Comparison of ENCODE assay signal across 21 cellular contexts in the genomic region with DNA sequence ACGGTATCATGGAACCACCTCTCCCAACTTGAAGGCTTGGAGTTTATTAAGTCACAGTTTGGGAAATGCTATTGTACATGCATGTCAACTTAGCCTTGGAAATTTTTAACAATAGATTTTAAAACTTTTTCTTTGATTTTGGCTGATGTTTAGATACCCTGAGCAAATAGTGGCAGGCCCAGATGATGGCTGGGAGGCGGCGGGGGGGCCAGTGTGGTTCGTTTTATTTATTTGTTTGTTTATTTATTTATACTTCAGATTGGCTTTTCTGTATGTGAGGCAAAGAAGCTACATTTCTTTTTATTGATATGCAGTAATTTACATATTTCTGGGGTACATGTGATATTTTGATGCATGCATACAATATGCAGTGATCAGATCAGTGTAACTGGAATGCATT.
DNase-seq lines count a peak whose midpoint lies in the region; ATAC-seq and TF ChIP-seq lines count a peak whose summit lies in the region.
"Had no signal": no experiment of that assay in that cellular context is flagged by ENCODE, and none has a peak within 500 bp of the region (broad histone marks: within the 10 kb centered on the region; RNA-seq: fewer than 3 reads in every experiment).

No MANE protein-coding gene starts in this region.

- no peaks in the 10 kb centered on the region for H3K9me2 ChIP-seq in PC-3 (replicated peaks; ENCODE audit: low read length)

- H3K79me2 ChIP-seq in OCI-LY3 (ENCODE audit: low read length) (no peaks in the 10 kb centered on the region), PC-3 (ENCODE audit: low read length) (no peaks in the 10 kb centered on the region)

- H3K36me3 Mint-ChIP-seq in memory B cell (no peaks in the 10 kb centered on the region), T-cell (no peaks in the 10 kb centered on the region)
- H3K36me3 Mint-ChIP-seq: CD4-positive, alpha-beta memory T cell had no signal

- H3K4me2 ChIP-seq in OCI-LY3 (ENCODE audit: low read length) (peak overlapping the region; percentile 63), PC-3 (ENCODE audit: low read length) (no peak overlapping the region)
- H3K4me2 ChIP-seq: A549 had no signal

- H3F3A ChIP-seq in PC-3 (ENCODE audit: low read length, unreplicated experiment), result no peaks in the 10 kb centered on the region

- POLR2A ChIA-PET in T-cell (lab: Charles Lee), result no interaction called here
- POLR2A ChIA-PET in PC-3 (lab: Charles Lee; ENCODE audit: unreplicated experiment), result no interaction called here

- peak overlapping the region; percentile 19; the same call in 1 of the 2 replicates for H3K27ac ChIP-seq in OCI-LY3 (ENCODE audit: low read length)
- no peak overlapping the region for H3K27ac ChIP-seq in sigmoid colon
- no peak overlapping the region for H3K27ac ChIP-seq in PC-3 (ENCODE audit: low read length)
- H3K27ac ChIP-seq: A549 had no signal

- H3K27me3 Mint-ChIP-seq in memory B cell (peaks cover 8% of the 10 kb centered on the region), T-cell (peaks cover 42 to 62% of the 10 kb centered on the region in 2 donors)

- CTCF ChIA-PET in T-cell (lab: Charles Lee) (no interaction called here), PC-3 (lab: Charles Lee) (no interaction called here)

- TF ChIP-seq EP300 in sigmoid colon (IDR thresholded peaks at IDR 0.05), result no peak

- BruUV-seq in PC-3 (replicated peaks; lab: Mats Ljungman, UMichigan), result no TSS peak

- H4K20me1 ChIP-seq in OCI-LY3 (ENCODE audit: insufficient read depth, low read length), result no peaks in the 10 kb centered on the region
- no peaks in the 10 kb centered on the region for H4K20me1 ChIP-seq in PC-3 (ENCODE audit: low read length)

- H3K27me3 ChIP-seq in OCI-LY3 (ENCODE audit: low read depth, low read length) (0 out of 2 replicates have a peak, but pooled peaks cover 4% of the 10 kb centered on the region), sigmoid colon (peaks cover 0 to 65% (median 29%) of the 10 kb centered on the region in 3 donors), PC-3 (ENCODE audit: low read length) (peaks cover 5% of the 10 kb centered on the region)
- H3K27me3 ChIP-seq: BE2C had no signal

- no peak for ATAC-seq in memory B cell (ENCODE audit: low read depth)
- no peak for ATAC-seq in T-cell (replicated peaks in 1 of 4)
- no peak for ATAC-seq in PC-3
- ATAC-seq: A549 had no signal

- no peak for TF ChIP-seq POLR2A in sigmoid colon (IDR thresholded peaks at IDR 0.05)

- H3K9ac ChIP-seq in OCI-LY3 (ENCODE audit: low read length) (no peak overlapping the region), PC-3 (ENCODE audit: low read length) (no peak overlapping the region)

- no peaks in the 10 kb centered on the region for H3K36me3 ChIP-seq in OCI-LY3 (replicated peaks; ENCODE audit: low read depth, low read length)
- no peaks in the 10 kb centered on the region for H3K36me3 ChIP-seq in sigmoid colon
- H3K36me3 ChIP-seq in PC-3 (ENCODE audit: low read depth, low read length), result no peaks in the 10 kb centered on the region
- H3K36me3 ChIP-seq: BE2C, HAP-1 had no signal

- intact Hi-C loops in sigmoid colon (cut with DNase I), result no loop called here
- intact Hi-C loops in PC-3 (cut with micrococcal nuclease), result no loop called here

- 45 to 81% methylated on average over 4 of the region's 4 CpGs for WGBS in sigmoid colon, 2 donors

- DNase-seq in memory B cell (ENCODE audit: low spot score in 2 of 2), result no peak
- peak; percentile 28 for DNase-seq in sigmoid colon
- DNase-seq in T-cell, result no peak
- DNase-seq in activated naive CD4-positive, alpha-beta T cell treated with Interleukin-2 at 50 U/mL for 16 hours, result no peak
- no peak for DNase-seq in PC-3
- DNase-seq: 8988T; ACHN; AML-193; BE2C; C1 segment of cervical spinal cord; Calu3; CD4-positive, alpha-beta memory T cell; COR-L47; DMS53; DMS79 treated with DMSO at 0.1 percent for 48 hours; GF-D8; GOT3; HFFc6 had no signal

- no peak overlapping the region for H2AFZ ChIP-seq in OCI-LY3 (ENCODE audit: low read depth, low read length)
- no peak overlapping the region for H2AFZ ChIP-seq in PC-3 (ENCODE audit: low read length)

- H3K9me3 ChIP-seq in OCI-LY3 (ENCODE audit: insufficient read depth, low read length) (no peaks in the 10 kb centered on the region), sigmoid colon (no peaks in the 10 kb centered on the region), PC-3 (ENCODE audit: low read length) (no peaks in the 10 kb centered on the region)
- H3K9me3 ChIP-seq: A549, BE2C, HAP-1 had no signal

- peaks cover 35% of the 10 kb centered on the region for H3K4me1 ChIP-seq in OCI-LY3 (ENCODE audit: low read length)
- H3K4me1 ChIP-seq in sigmoid colon, result peaks cover 0 to under 1% (median under 1%) of the 10 kb centered on the region in 4 donors
- H3K4me1 ChIP-seq in PC-3 (ENCODE audit: insufficient read depth, low read length), result peaks cover 9% of the 10 kb centered on the region; the same call in 1 of the 2 replicates
- H3K4me1 ChIP-seq: HAP-1 had no signal

- H3K4me3 ChIP-seq in OCI-LY3 (ENCODE audit: low read length) (peak overlapping the region; percentile 33; the same call in 1 of the 2 replicates), sigmoid colon (no peak overlapping the region), PC-3 (ENCODE audit: low read length) (no peak overlapping the region)
- H3K4me3 ChIP-seq: A549, HAP-1 had no signal

- H3K9me3 Mint-ChIP-seq in memory B cell (no peaks in the 10 kb centered on the region), T-cell (no peaks in the 10 kb centered on the region)
- H3K9me3 Mint-ChIP-seq: CD4-positive, alpha-beta memory T cell; HFFc6 had no signal

- TF ChIP-seq CTCF in OCI-LY3 (IDR thresholded peaks at IDR 0.05; ENCODE audit: low read depth, low read length) (no peak), sigmoid colon (IDR thresholded peaks at IDR 0.05) (no peak), PC-3 (conservative IDR thresholded peaks at IDR 0.05; ENCODE audit: low read depth, low read length) (no peak)

- H3K27ac Mint-ChIP-seq in memory B cell (peak overlapping the region; percentile 13), T-cell (no peak overlapping the region)
- H3K27ac Mint-ChIP-seq: CD4-positive, alpha-beta memory T cell; HFFc6 had no signal

- H3K4me3 Mint-ChIP-seq in memory B cell, result no peak overlapping the region
- no peak overlapping the region for H3K4me3 Mint-ChIP-seq in T-cell
- H3K4me3 Mint-ChIP-seq: CD4-positive, alpha-beta memory T cell; HFFc6 had no signal

- H3K4me1 Mint-ChIP-seq in memory B cell, result peaks cover 9% of the 10 kb centered on the region
- H3K4me1 Mint-ChIP-seq in T-cell, result peaks cover 0 to 3% (median 1%) of the 10 kb centered on the region in 3 donors
